Comparison of ENCODE assay signal across 1 cellular context in genomic region chr6:11601776-11602605, GRCh38.
TF ChIP-seq lines count a peak whose summit lies in the region.

No MANE protein-coding gene starts in this region.

TF ChIP-seq in SK-N-SH, 30 proteins besides CTCF, POLR2A, EP300 and RAD21 (continued from another document):
- TF ChIP-seq USF2 (IDR thresholded peaks at IDR 0.05; ENCODE audit: borderline replicate concordance, low read depth, low read length), result no peak
- TF ChIP-seq POLR2AphosphoS5 (IDR thresholded peaks at IDR 0.05; ENCODE audit: low read depth, low read length), result no peak
- no peak for TF ChIP-seq FOSL2 (IDR thresholded peaks at IDR 0.05; ENCODE audit: borderline replicate concordance, low read depth)
- TF ChIP-seq ELF1 (IDR thresholded peaks at IDR 0.05), result no peak
- TF ChIP-seq RCOR1 (IDR thresholded peaks at IDR 0.05; ENCODE audit: low read length), result no peak
- TF ChIP-seq FOXJ3 (CRISPR knock-in tag; IDR thresholded peaks at IDR 0.05), result no peak
- TF ChIP-seq SIN3A (IDR thresholded peaks at IDR 0.05; ENCODE audit: borderline replicate concordance, low read depth, low read length), result no peak
- TF ChIP-seq MAX (IDR thresholded peaks at IDR 0.05; ENCODE audit: low read depth), result no peak
- no peak for TF ChIP-seq USF1 (IDR thresholded peaks at IDR 0.05; ENCODE audit: borderline replicate concordance, low read depth)
- TF ChIP-seq NFIC (IDR thresholded peaks at IDR 0.05; ENCODE audit: borderline replicate concordance), result no peak
- TF ChIP-seq CHD2 (IDR thresholded peaks at IDR 0.05; ENCODE audit: low read length, partially characterized antibody), result no peak
- TF ChIP-seq NRF1 (IDR thresholded peaks at IDR 0.05; ENCODE audit: low read depth, low read length), result no peak
- TF ChIP-seq RFX5 (IDR thresholded peaks at IDR 0.05; ENCODE audit: low read length), result no peak
- no peak for TF ChIP-seq RXRA (IDR thresholded peaks at IDR 0.05; ENCODE audit: borderline replicate concordance, low read depth)
- no peak for TF ChIP-seq TCF12 (IDR thresholded peaks at IDR 0.05)
